1 cellular context compared by ENCODE assay signal in genomic region chr2:143034292-143035074, GRCh38.
TF ChIP-seq lines count a peak whose summit lies in the region.

No MANE protein-coding gene starts in this region.

TF ChIP-seq in H1, 55 proteins besides CTCF, POLR2A, EP300 and RAD21 (continued from another document):
- TF ChIP-seq SUZ12 (IDR thresholded peaks at IDR 0.05; ENCODE audit: low read length): no peak
- no peak for TF ChIP-seq SIRT6 (IDR thresholded peaks at IDR 0.05; ENCODE audit: low read length)
- TF ChIP-seq CBX5 (IDR thresholded peaks at IDR 0.05; ENCODE audit: low read depth, low read length): no peak
- no peak for TF ChIP-seq KDM1A (IDR thresholded peaks at IDR 0.05; ENCODE audit: borderline replicate concordance, low read length)
- no peak for TF ChIP-seq NANOG (IDR thresholded peaks at IDR 0.05; ENCODE audit: insufficient read depth, low read depth, low read length, poor library complexity, severe bottlenecking)
- no peak for TF ChIP-seq JUND (IDR thresholded peaks at IDR 0.05; ENCODE audit: low read length)
- peak; percentile 23; the same call in 1 of the 2 replicates for TF ChIP-seq MAFK (IDR thresholded peaks at IDR 0.05; ENCODE audit: low read depth, low read length)
- TF ChIP-seq CHD7 (IDR thresholded peaks at IDR 0.05; ENCODE audit: insufficient replicate concordance, low read length): peak; percentile 26
- TF ChIP-seq TAF7 (optimal IDR thresholded peaks at IDR 0.05; ENCODE audit: borderline replicate concordance, low read depth, low read length): no peak
- TF ChIP-seq BACH1 (IDR thresholded peaks at IDR 0.05; ENCODE audit: low read length): no peak
- no peak for TF ChIP-seq NRF1 (IDR thresholded peaks at IDR 0.05; ENCODE audit: low read depth, low read length)
- no peak for TF ChIP-seq BCL11A (IDR thresholded peaks at IDR 0.05; ENCODE audit: low read depth in 2 of 2, low read length in 2 of 2)
- TF ChIP-seq GABPA (IDR thresholded peaks at IDR 0.05; ENCODE audit: borderline replicate concordance, insufficient read depth, low read length): no peak
- TF ChIP-seq RBBP5 (IDR thresholded peaks at IDR 0.05; ENCODE audit: borderline replicate concordance, low read depth, low read length): no peak
- no peak for TF ChIP-seq CREB1 (IDR thresholded peaks at IDR 0.05)
- no peak for TF ChIP-seq CHD1 (IDR thresholded peaks at IDR 0.05; ENCODE audit: low read depth, low read length)
- TF ChIP-seq BRCA1 (IDR thresholded peaks at IDR 0.05; ENCODE audit: low read depth, low read length): no peak
- no peak for TF ChIP-seq FOSL1 (IDR thresholded peaks at IDR 0.05; ENCODE audit: insufficient read depth, low read depth, low read length)
- TF ChIP-seq USF2 (IDR thresholded peaks at IDR 0.05; ENCODE audit: low read length): no peak
- TF ChIP-seq KDM5A (IDR thresholded peaks at IDR 0.05; ENCODE audit: low read length): no peak
- no peak for TF ChIP-seq RNF2 (IDR thresholded peaks at IDR 0.05; ENCODE audit: borderline replicate concordance, low read depth, low read length, missing control alignments, poor library complexity, severe bottlenecking)
- TF ChIP-seq SIX5 (IDR thresholded peaks at IDR 0.05; ENCODE audit: low read depth, low read length): no peak
- TF ChIP-seq JUN (IDR thresholded peaks at IDR 0.05; ENCODE audit: low read depth, low read length): 0 out of 2 replicates have a peak, but pooled peaks have one; percentile 10
- peak; percentile 91 for TF ChIP-seq CEBPB (IDR thresholded peaks at IDR 0.05; ENCODE audit: low read depth, low read length)
- no peak for TF ChIP-seq RFX5 (IDR thresholded peaks at IDR 0.05; ENCODE audit: borderline replicate concordance, low read depth, low read length)
- TF ChIP-seq ASH2L (IDR thresholded peaks at IDR 0.05; ENCODE audit: low read length): no peak
TF ChIP-seq in H1: peak in this region for 6.
